ENCODE assay signal across 1 cellular context in genomic region chr21:43786423-43787179, GRCh38.
A peak's percentile ranks its signal among the peaks of the same experiment; 100 is the strongest.
TF ChIP-seq lines count a peak whose summit lies in the region.

No MANE protein-coding gene starts in this region.

TF ChIP-seq in HepG2, 621 proteins besides CTCF, POLR2A, EP300 and RAD21 (continued from another document):
- TF ChIP-seq ZNF414 (CRISPR knock-in tag; IDR thresholded peaks at IDR 0.05) (0 out of 2 replicates have a peak, but pooled peaks have one; percentile 15), SP140L (CRISPR knock-in tag; IDR thresholded peaks at IDR 0.05; ENCODE audit: borderline replicate concordance) (no peak), HNRNPL (IDR thresholded peaks at IDR 0.05; ENCODE audit: low read depth, low read length) (0 out of 2 replicates have a peak, but pooled peaks have one; percentile 48), MAX (IDR thresholded peaks at IDR 0.05) (peak; percentile 40; the same call in 1 of the 2 replicates), LRRFIP1 (CRISPR knock-in tag; conservative IDR thresholded peaks at IDR 0.05) (no peak), PCBP1 (IDR thresholded peaks at IDR 0.05; ENCODE audit: borderline replicate concordance, low read depth, low read length) (0 out of 2 replicates have a peak, but pooled peaks have one; percentile 43), ZSCAN30 (CRISPR knock-in tag; IDR thresholded peaks at IDR 0.05) (no peak), FOXA1 (IDR thresholded peaks at IDR 0.05) (no peak), FOXA1 (CRISPR knock-in tag; IDR thresholded peaks at IDR 0.05) (no peak), ZNF503 (CRISPR knock-in tag; IDR thresholded peaks at IDR 0.05) (no peak), FOXO4 (CRISPR knock-in tag; conservative IDR thresholded peaks at IDR 0.05) (0 out of 2 replicates have a peak, but pooled peaks have one; percentile 90), DZIP1 (CRISPR knock-in tag; IDR thresholded peaks at IDR 0.05) (0 out of 2 replicates have a peak, but pooled peaks have one; percentile 23), KLF16 (CRISPR knock-in tag; IDR thresholded peaks at IDR 0.05) (0 out of 4 replicates have a peak, but pooled peaks of 1 of the 2 experiments have one; percentile 84), THAP9 (CRISPR knock-in tag; IDR thresholded peaks at IDR 0.05; ENCODE audit: borderline replicate concordance) (peak; percentile 22; the same call in 1 of the 2 replicates), ZNF20 (CRISPR knock-in tag; IDR thresholded peaks at IDR 0.05) (no peak), ZKSCAN1 (IDR thresholded peaks at IDR 0.05; ENCODE audit: low read length) (peak; percentile 97), CHD4 (IDR thresholded peaks at IDR 0.05; ENCODE audit: borderline replicate concordance, low read length) (peak; percentile 60), MED1 (CRISPR knock-in tag; IDR thresholded peaks at IDR 0.05) (no peak), ZNF687 (CRISPR knock-in tag; IDR thresholded peaks at IDR 0.05) (peak; percentile 27; the same call in 1 of the 2 replicates), CCAR2 (optimal IDR thresholded peaks at IDR 0.05; ENCODE audit: low read depth, low read length) (peak; percentile 43), ZMYM2 (CRISPR knock-in tag; IDR thresholded peaks at IDR 0.05) (peak; percentile 97), YY1 (IDR thresholded peaks at IDR 0.05; ENCODE audit: insufficient read depth, insufficient replicate concordance, low read depth, low read length) (no peak), RARG (CRISPR knock-in tag; IDR thresholded peaks at IDR 0.05; ENCODE audit: low read depth) (no peak), ZFP91 (CRISPR knock-in tag; IDR thresholded peaks at IDR 0.05; ENCODE audit: borderline replicate concordance) (peak; percentile 44; the same call in 1 of the 2 replicates)
